In genomic region chr5:40680741-40681350, GRCh38 we compare ENCODE assay signal across 8 cellular contexts. TPM values are rescaled to one million over a fixed set of nuclear protein-coding genes. Genes with fewer than 3 reads are reported as not detected.
DNase-seq lines count a peak whose midpoint lies in the region; ATAC-seq and TF ChIP-seq lines count a peak whose summit lies in the region.

No MANE protein-coding gene starts in this region.

- H3K9me3 ChIP-seq in SK-N-SH (no peaks in the 10 kb centered on the region), neuronal stem cell (replicated peaks in 1 of 2; ENCODE audit: control insufficient read depth in 2 of 2, insufficient read depth in 1 of 2, low read depth in 1 of 2, low read length in 2 of 2) (peaks cover 4 to 9% of the 10 kb centered on the region in 2 donors)

- H2AFZ ChIP-seq in SK-N-SH (ENCODE audit: low read depth) (no peak overlapping the region), neuronal stem cell (ENCODE audit: low read length) (peak overlapping the region; percentile 48)

- CTCF ChIA-PET in SK-N-SH (lab: Yijun Ruan, JAX) = interaction anchor here (0.6 to 1.5 kb wide), 4 partner anchors 8 to 732 kb away, joined by 3 read pairs; no protein-coding TSS in a partner anchor
- CTCF ChIA-PET in activated CD8-positive, alpha-beta T cell treated with anti-CD3 and anti-CD28 coated beads for 36 hours (lab: Charles Lee) = interaction anchor here (1.0 to 1.8 kb wide), 8 partner anchors 8 to 514 kb away, joined by 3 to 6 read pairs (median 3); no protein-coding TSS in a partner anchor

- WGBS in SK-N-SH (ENCODE audit: low lambda C conversion rate) = 34% methylated on average over 26 of the region's 37 CpGs
- no CpG with 5 or more reads among the region's 37 CpGs for WGBS in neuronal stem cell (ENCODE audit: extremely low coverage in 2 of 2, insufficient read length in 2 of 2, insufficient replicate concordance in 1 of 2), 2 donors

- H2BK120ac ChIP-seq in neuronal stem cell (ENCODE audit: low read depth, low read length) = no peak overlapping the region

- H3K4me3 ChIP-seq in SK-N-SH (ENCODE audit: low read depth in 2 of 2, low read length in 1 of 2) (no peak overlapping the region), fibroblast of mammary gland (ENCODE audit: control insufficient read depth, low read depth, low read length) (peak overlapping the region; percentile 73), neuronal stem cell (ENCODE audit: low read length in 2 of 2) (peak overlapping the region in 1 of 2 donors; percentile 76)

- TF ChIP-seq RAD21 in SK-N-SH (IDR thresholded peaks at IDR 0.05; ENCODE audit: low read length) = no peak

- H3K79me2 ChIP-seq in SK-N-SH (ENCODE audit: insufficient read depth) = no peaks in the 10 kb centered on the region

- no peak overlapping the region for H3K4ac ChIP-seq in neuronal stem cell (ENCODE audit: low read length)

- H2BK5ac ChIP-seq in neuronal stem cell (ENCODE audit: low read length) = peak overlapping the region; percentile 29

- H3K36me3 Mint-ChIP-seq in activated CD8-positive, alpha-beta T cell treated with anti-CD3 and anti-CD28 coated beads for 36 hours (ENCODE audit: low read depth) = peaks cover 59% of the 10 kb centered on the region

- H4K91ac ChIP-seq in neuronal stem cell (ENCODE audit: low read depth, low read length, poor library complexity) = no peak overlapping the region

- intact Hi-C loops in activated CD8-positive, alpha-beta T cell treated with anti-CD3 and anti-CD28 coated beads for 36 hours (cut with micrococcal nuclease) = loop anchor here (1.0 to 10.0 kb wide), 4 partner anchors 26 to 1476 kb away; no protein-coding TSS in a partner anchor

- H3K9ac ChIP-seq in SK-N-SH (no peak overlapping the region), neuronal stem cell (ENCODE audit: low read depth, low read length, poor library complexity) (peak overlapping the region; percentile 84)

- ATAC-seq in SK-N-SH treated with all-trans-retinoic acid at 6 μM for 48 hours (no peak), HG03469 (IDR thresholded peaks at IDR 0.05; ENCODE audit: unreplicated experiment) (no peak), GM19328 (IDR thresholded peaks at IDR 0.05; ENCODE audit: unreplicated experiment) (no peak)
- ATAC-seq in activated CD8-positive, alpha-beta T cell treated with anti-CD3 and anti-CD28 coated beads for 36 hours = no peak

- TF ChIP-seq CTCF in SK-N-SH (IDR thresholded peaks at IDR 0.05) (no peak), fibroblast of mammary gland (conservative IDR thresholded peaks at IDR 0.05; ENCODE audit: control insufficient read depth, insufficient read depth, low read depth, low read length) (no peak)
- TF ChIP-seq CTCF in activated CD8-positive, alpha-beta T cell treated with anti-CD3 and anti-CD28 coated beads for 36 hours (IDR thresholded peaks at IDR 0.05) = peak; percentile 38

- no peaks in the 10 kb centered on the region for H3K27me3 Mint-ChIP-seq in activated CD8-positive, alpha-beta T cell treated with anti-CD3 and anti-CD28 coated beads for 36 hours

- no peaks in the 10 kb centered on the region; the same call in 1 of the 2 replicates for H4K20me1 ChIP-seq in SK-N-SH (ENCODE audit: insufficient read depth)

- DNase-seq in SK-N-SH (peak; percentile 39), fibroblast of mammary gland (ENCODE audit: low read depth) (no peak), neuronal stem cell (ENCODE audit: low spot score) (no peak), cerebellum (ENCODE audit: low spot score) (no peak)
- DNase-seq in activated CD8-positive, alpha-beta T cell treated with anti-CD3 and anti-CD28 coated beads for 36 hours = peak; percentile 68

- POLR2A ChIA-PET in SK-N-SH (lab: Yijun Ruan, JAX) = no interaction called here
- POLR2A ChIA-PET in activated CD8-positive, alpha-beta T cell treated with anti-CD3 and anti-CD28 coated beads for 36 hours (lab: Charles Lee) = interaction anchor here (0.5 to 4.7 kb wide), 25 partner anchors 9 to 1481 kb away, joined by 3 to 45 read pairs (median 4); partner anchors contain the start of gene RPL37

- H3K36me3 ChIP-seq in SK-N-SH (replicated peaks in 1 of 2; ENCODE audit: control insufficient read depth in 1 of 2, insufficient read depth in 2 of 2, low read length in 1 of 2) = no peaks in the 10 kb centered on the region
- H3K36me3 ChIP-seq in neuronal stem cell (replicated peaks in 1 of 2; ENCODE audit: control insufficient read depth in 2 of 2, insufficient read depth in 2 of 2, low read length in 2 of 2) = no peaks in the 10 kb centered on the region

- no peak overlapping the region for H3K18ac ChIP-seq in neuronal stem cell (ENCODE audit: low read length)

- H3K14ac ChIP-seq in neuronal stem cell (ENCODE audit: low read length) = no peak overlapping the region

- H3K23ac ChIP-seq in neuronal stem cell (ENCODE audit: low read depth, low read length, poor library complexity) = peak overlapping the region; percentile 95

- H3K4me1 Mint-ChIP-seq in activated CD8-positive, alpha-beta T cell treated with anti-CD3 and anti-CD28 coated beads for 36 hours (ENCODE audit: low read depth) = peaks cover 29% of the 10 kb centered on the region

- H2AK5ac ChIP-seq in neuronal stem cell (ENCODE audit: low read depth, low read length) = no peak overlapping the region

- peaks cover 65% of the 10 kb centered on the region for H3K27me3 ChIP-seq in SK-N-SH (ENCODE audit: insufficient read depth)
- peaks cover 23 to 80% (median 31%) of the 10 kb centered on the region in 3 experiments for H3K27me3 ChIP-seq in neuronal stem cell (ENCODE audit: control insufficient read depth in 3 of 3, insufficient read depth in 3 of 3, low read depth in 1 of 3, low read length in 3 of 3)

- H4K8ac ChIP-seq in neuronal stem cell (ENCODE audit: low read depth, low read length) = peak overlapping the region; percentile 48

- H3K4me2 ChIP-seq in SK-N-SH (no peak overlapping the region), neuronal stem cell (ENCODE audit: insufficient read depth, low read length, poor library complexity, severe bottlenecking) (peak overlapping the region; percentile 78)

- H3K79me1 ChIP-seq in neuronal stem cell (ENCODE audit: low read depth, low read length) = no peaks in the 10 kb centered on the region

- H2BK12ac ChIP-seq in neuronal stem cell (ENCODE audit: low read length) = peak overlapping the region; percentile 58

- peaks cover 6 to 11% of the 10 kb centered on the region in 2 experiments; a peak in 2 of 4 replicates for H3K4me1 ChIP-seq in SK-N-SH (ENCODE audit: control insufficient read depth in 1 of 2, insufficient read depth in 2 of 2, low read depth in 1 of 2, low read length in 1 of 2)
- peaks cover 3 to 13% of the 10 kb centered on the region in 2 donors for H3K4me1 ChIP-seq in neuronal stem cell (ENCODE audit: control insufficient read depth in 2 of 2, insufficient read depth in 1 of 2, low read depth in 1 of 2, low read length in 2 of 2)

- no peaks in the 10 kb centered on the region for H3K9me3 Mint-ChIP-seq in activated CD8-positive, alpha-beta T cell treated with anti-CD3 and anti-CD28 coated beads for 36 hours

- no peak for TF ChIP-seq EP300 in SK-N-SH (IDR thresholded peaks at IDR 0.05; ENCODE audit: borderline replicate concordance in 1 of 2, low read depth in 1 of 2, low read length in 1 of 2)

- peak overlapping the region; percentile 98 for H3K27ac Mint-ChIP-seq in activated CD8-positive, alpha-beta T cell treated with anti-CD3 and anti-CD28 coated beads for 36 hours

- peak overlapping the region; percentile 99 for H3K4me3 Mint-ChIP-seq in activated CD8-positive, alpha-beta T cell treated with anti-CD3 and anti-CD28 coated beads for 36 hours

- no peak overlapping the region for H2BK15ac ChIP-seq in neuronal stem cell (ENCODE audit: low read length)

- H3K9me2 ChIP-seq in SK-N-SH = no peaks in the 10 kb centered on the region

- H3K27ac ChIP-seq in SK-N-SH (ENCODE audit: low read depth in 2 of 2, low read length in 1 of 2) (no peak overlapping the region), neuronal stem cell (replicated peaks; ENCODE audit: low read length) (no peak overlapping the region)

- peaks cover 4% of the 10 kb centered on the region for H3F3A ChIP-seq in SK-N-SH (replicated peaks; ENCODE audit: insufficient read depth)

TF ChIP-seq in SK-N-SH, 30 proteins besides CTCF, POLR2A, EP300 and RAD21 (continues in another document):
- TF ChIP-seq GABPA (IDR thresholded peaks at IDR 0.05; ENCODE audit: low read depth) = no peak
- no peak for TF ChIP-seq SIN3A (IDR thresholded peaks at IDR 0.05; ENCODE audit: borderline replicate concordance, low read depth, low read length)
- no peak for TF ChIP-seq ELF1 (IDR thresholded peaks at IDR 0.05)
- no peak for TF ChIP-seq MAX (IDR thresholded peaks at IDR 0.05; ENCODE audit: low read depth)
- TF ChIP-seq FOXJ3 (CRISPR knock-in tag; IDR thresholded peaks at IDR 0.05) = no peak
- no peak for TF ChIP-seq RFX5 (IDR thresholded peaks at IDR 0.05; ENCODE audit: low read length)
- TF ChIP-seq POLR2AphosphoS5 (IDR thresholded peaks at IDR 0.05; ENCODE audit: low read depth, low read length) = no peak

TF ChIP-seq in SK-N-SH treated with all-trans-retinoic acid at 6 μM for 48 hours, 23 proteins besides CTCF, POLR2A, EP300 and RAD21 (continues in another document):
- TF ChIP-seq ESRRG (CRISPR knock-in tag; IDR thresholded peaks at IDR 0.05) = no peak
- no peak for TF ChIP-seq CSRNP3 (CRISPR knock-in tag; IDR thresholded peaks at IDR 0.05)
- TF ChIP-seq TCF4 (CRISPR knock-in tag; IDR thresholded peaks at IDR 0.05; ENCODE audit: borderline replicate concordance) = no peak
- no peak for TF ChIP-seq GLIS3 (CRISPR knock-in tag; IDR thresholded peaks at IDR 0.05)
- TF ChIP-seq BACH2 (CRISPR knock-in tag; IDR thresholded peaks at IDR 0.05; ENCODE audit: borderline replicate concordance) = no peak
- TF ChIP-seq ARNTL (CRISPR knock-in tag; IDR thresholded peaks at IDR 0.05; ENCODE audit: borderline replicate concordance, low read depth) = no peak
- TF ChIP-seq PPARA (CRISPR knock-in tag; IDR thresholded peaks at IDR 0.05; ENCODE audit: borderline replicate concordance) = no peak

RNA-seq across cellular contexts. Expression of gene PTGER4, which starts 1.1 kb away (rescaled TPM):
- 0.06 TPM in 1 of 2 replicates, not detected in the other for polyA plus RNA-seq in SK-N-SH (2012; rRNA removed)
- not detected in 2 replicates for polyA plus RNA-seq in SK-N-SH (2012; cell fraction: cytosol; rRNA removed)
- not detected in 2 replicates for polyA plus RNA-seq in SK-N-SH (2012; cell fraction: nucleus; rRNA removed)
- total RNA-seq in activated CD8-positive, alpha-beta T cell treated with anti-CD3 and anti-CD28 coated beads for 36 hours = 10 to 100 TPM; 62.8 to 62.9 TPM
- polyA plus RNA-seq in neuronal stem cell (2013, experiment 1 of 2) = 0.04 TPM
- polyA plus RNA-seq in neuronal stem cell (2013, experiment 2 of 2) = 0.11 TPM
- 1.3 TPM for total RNA-seq in cerebellum

Comparison
In these comparisons a context has a peak if more than half of its experiments do, and no peak if none do; other contexts are left out.
1. DNase-seq: peak in SK-N-SH (single experiment) and activated CD8-positive, alpha-beta T cell treated with anti-CD3 and anti-CD28 coated beads for 36 hours (single experiment); none in fibroblast of mammary gland (single experiment), neuronal stem cell (single experiment) and cerebellum (single experiment).
2. RNA of gene PTGER4, which starts 1.1 kb away (total RNA-seq): 62.8 to 62.9 TPM in activated CD8-positive, alpha-beta T cell treated with anti-CD3 and anti-CD28 coated beads for 36 hours; 1.3 TPM in cerebellum (single experiment); every median in the first group is over 10 times any median in the second.